1 cellular context compared by ENCODE assay signal in genomic region chr5:96668725-96669124, GRCh38.
TF ChIP-seq lines count a peak whose summit lies in the region.

No MANE protein-coding gene starts in this region.

TF ChIP-seq in WTC11, 78 proteins besides CTCF, POLR2A, EP300 and RAD21 (continued from another document):
- no peak for TF ChIP-seq ZNF317 (CRISPR knock-in tag; IDR thresholded peaks at IDR 0.05; ENCODE audit: borderline replicate concordance, low read depth)
- TF ChIP-seq, protein P1, sequence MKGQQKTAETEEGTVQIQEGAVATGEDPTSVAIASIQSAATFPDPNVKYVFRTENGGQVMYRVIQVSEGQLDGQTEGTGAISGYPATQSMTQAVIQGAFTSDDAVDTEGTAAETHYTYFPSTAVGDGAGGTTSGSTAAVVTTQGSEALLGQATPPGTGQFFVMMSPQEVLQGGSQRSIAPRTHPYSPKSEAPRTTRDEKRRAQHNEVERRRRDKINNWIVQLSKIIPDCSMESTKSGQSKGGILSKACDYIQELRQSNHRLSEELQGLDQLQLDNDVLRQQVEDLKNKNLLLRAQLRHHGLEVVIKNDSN (CRISPR knock-in tag; IDR thresholded peaks at IDR 0.05): no peak
- TF ChIP-seq SOX15 (CRISPR knock-in tag; IDR thresholded peaks at IDR 0.05): no peak
- TF ChIP-seq, protein P2, sequence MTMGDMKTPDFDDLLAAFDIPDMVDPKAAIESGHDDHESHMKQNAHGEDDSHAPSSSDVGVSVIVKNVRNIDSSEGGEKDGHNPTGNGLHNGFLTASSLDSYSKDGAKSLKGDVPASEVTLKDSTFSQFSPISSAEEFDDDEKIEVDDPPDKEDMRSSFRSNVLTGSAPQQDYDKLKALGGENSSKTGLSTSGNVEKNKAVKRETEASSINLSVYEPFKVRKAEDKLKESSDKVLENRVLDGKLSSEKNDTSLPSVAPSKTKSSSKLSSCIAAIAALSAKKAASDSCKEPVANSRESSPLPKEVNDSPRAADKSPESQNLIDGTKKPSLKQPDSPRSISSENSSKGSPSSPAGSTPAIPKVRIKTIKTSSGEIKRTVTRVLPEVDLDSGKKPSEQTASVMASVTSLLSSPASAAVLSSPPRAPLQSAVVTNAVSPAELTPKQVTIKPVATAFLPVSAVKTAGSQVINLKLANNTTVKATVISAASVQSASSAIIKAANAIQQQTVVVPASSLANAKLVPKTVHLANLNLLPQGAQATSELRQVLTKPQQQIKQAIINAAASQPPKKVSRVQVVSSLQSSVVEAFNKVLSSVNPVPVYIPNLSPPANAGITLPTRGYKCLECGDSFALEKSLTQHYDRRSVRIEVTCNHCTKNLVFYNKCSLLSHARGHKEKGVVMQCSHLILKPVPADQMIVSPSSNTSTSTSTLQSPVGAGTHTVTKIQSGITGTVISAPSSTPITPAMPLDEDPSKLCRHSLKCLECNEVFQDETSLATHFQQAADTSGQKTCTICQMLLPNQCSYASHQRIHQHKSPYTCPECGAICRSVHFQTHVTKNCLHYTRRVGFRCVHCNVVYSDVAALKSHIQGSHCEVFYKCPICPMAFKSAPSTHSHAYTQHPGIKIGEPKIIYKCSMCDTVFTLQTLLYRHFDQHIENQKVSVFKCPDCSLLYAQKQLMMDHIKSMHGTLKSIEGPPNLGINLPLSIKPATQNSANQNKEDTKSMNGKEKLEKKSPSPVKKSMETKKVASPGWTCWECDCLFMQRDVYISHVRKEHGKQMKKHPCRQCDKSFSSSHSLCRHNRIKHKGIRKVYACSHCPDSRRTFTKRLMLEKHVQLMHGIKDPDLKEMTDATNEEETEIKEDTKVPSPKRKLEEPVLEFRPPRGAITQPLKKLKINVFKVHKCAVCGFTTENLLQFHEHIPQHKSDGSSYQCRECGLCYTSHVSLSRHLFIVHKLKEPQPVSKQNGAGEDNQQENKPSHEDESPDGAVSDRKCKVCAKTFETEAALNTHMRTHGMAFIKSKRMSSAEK (CRISPR knock-in tag; IDR thresholded peaks at IDR 0.05; ENCODE audit: borderline replicate concordance): no peak
- TF ChIP-seq JUN (CRISPR knock-in tag; IDR thresholded peaks at IDR 0.05): no peak
- TF ChIP-seq GABPB1 (CRISPR knock-in tag; IDR thresholded peaks at IDR 0.05): no peak
- no peak for TF ChIP-seq ZNF416 (CRISPR knock-in tag; IDR thresholded peaks at IDR 0.05)
- no peak for TF ChIP-seq ZNF219 (CRISPR knock-in tag; IDR thresholded peaks at IDR 0.05; ENCODE audit: borderline replicate concordance)
- no peak for TF ChIP-seq ZNF396 (CRISPR knock-in tag; IDR thresholded peaks at IDR 0.05; ENCODE audit: borderline replicate concordance)
- TF ChIP-seq ATF1 (CRISPR knock-in tag; IDR thresholded peaks at IDR 0.05): no peak
- TF ChIP-seq OVOL2 (CRISPR knock-in tag; IDR thresholded peaks at IDR 0.05; ENCODE audit: borderline replicate concordance): no peak
- no peak for TF ChIP-seq SMAD4 (CRISPR knock-in tag; IDR thresholded peaks at IDR 0.05)
- no peak for TF ChIP-seq IRF2 (CRISPR knock-in tag; IDR thresholded peaks at IDR 0.05; ENCODE audit: borderline replicate concordance, low read depth)
- TF ChIP-seq, protein P3, sequence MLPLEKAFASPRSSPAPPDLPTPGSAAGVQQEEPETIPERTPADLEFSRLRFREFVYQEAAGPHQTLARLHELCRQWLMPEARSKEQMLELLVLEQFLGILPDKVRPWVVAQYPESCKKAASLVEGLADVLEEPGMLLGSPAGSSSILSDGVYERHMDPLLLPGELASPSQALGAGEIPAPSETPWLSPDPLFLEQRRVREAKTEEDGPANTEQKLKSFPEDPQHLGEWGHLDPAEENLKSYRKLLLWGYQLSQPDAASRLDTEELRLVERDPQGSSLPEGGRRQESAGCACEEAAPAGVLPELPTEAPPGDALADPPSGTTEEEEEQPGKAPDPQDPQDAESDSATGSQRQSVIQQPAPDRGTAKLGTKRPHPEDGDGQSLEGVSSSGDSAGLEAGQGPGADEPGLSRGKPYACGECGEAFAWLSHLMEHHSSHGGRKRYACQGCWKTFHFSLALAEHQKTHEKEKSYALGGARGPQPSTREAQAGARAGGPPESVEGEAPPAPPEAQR (CRISPR knock-in tag; IDR thresholded peaks at IDR 0.05): no peak
- no peak for TF ChIP-seq ATF2 (CRISPR knock-in tag; IDR thresholded peaks at IDR 0.05; ENCODE audit: borderline replicate concordance, low read depth)
- no peak for TF ChIP-seq NR2C2 (CRISPR knock-in tag; IDR thresholded peaks at IDR 0.05)
